25 cellular contexts compared by ENCODE assay signal in the genomic region with DNA sequence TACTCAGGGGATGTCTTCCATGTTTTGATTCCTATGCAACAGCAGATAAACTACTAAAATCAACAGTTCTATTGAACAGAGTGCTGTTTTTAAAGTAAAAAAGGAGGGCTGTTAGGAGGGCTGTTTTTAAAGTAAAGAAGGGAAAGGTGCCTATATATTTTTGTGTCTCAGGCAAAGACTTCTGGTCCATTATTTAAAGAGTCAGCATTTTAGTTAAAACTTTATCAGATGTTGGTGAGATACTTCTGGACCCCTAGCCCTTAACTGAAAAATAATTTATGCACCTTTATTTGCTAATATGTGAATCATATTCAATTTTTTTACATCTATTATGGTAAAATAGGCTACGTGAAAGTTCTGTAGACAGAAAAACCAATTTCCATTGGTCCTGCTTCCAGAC.
DNase-seq lines count a peak whose midpoint lies in the region; ATAC-seq, FAIRE-seq and TF ChIP-seq lines count a peak whose summit lies in the region.
"Had no signal": no experiment of that assay in that cellular context is flagged by ENCODE, and none has a peak within 500 bp of the region (broad histone marks: within the 10 kb centered on the region; RNA-seq: fewer than 3 reads in every experiment).

No MANE protein-coding gene starts in this region.

- POLR2A ChIA-PET in HepG2 (lab: Yijun Ruan, JAX) = no interaction called here
- POLR2A ChIA-PET in K562 (lab: Yijun Ruan, JAX) = no interaction called here

- CTCF ChIA-PET in HepG2 (lab: Yijun Ruan, JAX; ENCODE audit: low intra/inter-chr PET ratio, low total read pairs) = no interaction called here
- CTCF ChIA-PET in K562 (lab: Yijun Ruan, JAX; ENCODE audit: low intra/inter-chr PET ratio) = no interaction called here

- H4K20me1 ChIP-seq in HepG2 (ENCODE audit: insufficient read depth, low read length) = no peaks in the 10 kb centered on the region
- no peaks in the 10 kb centered on the region for H4K20me1 ChIP-seq in K562 (replicated peaks; ENCODE audit: control insufficient read depth, insufficient read depth, low read length)
- H4K20me1 ChIP-seq: BLaER1 had no signal

- H3K4me2 ChIP-seq in HepG2 (ENCODE audit: low read depth, low read length) (no peak overlapping the region), K562 (ENCODE audit: insufficient read depth, low read length) (no peak overlapping the region)
- H3K4me2 ChIP-seq: BLaER1 had no signal

- WGBS in HepG2 (ENCODE audit: low lambda C conversion rate) = 24% methylated on average over 1 of the region's 1 CpG
- 88% methylated on average over 1 of the region's 1 CpG for WGBS in right lobe of liver (ENCODE audit: insufficient coverage, low coverage, low lambda C conversion rate, missing lambda C conversion rate)
- WGBS in K562 (ENCODE audit: insufficient coverage, low coverage, missing lambda C conversion rate) = 0% methylated on average over 1 of the region's 1 CpG

- in situ Hi-C loops in HepG2 (cut with HindIII; ENCODE audit: extremely low pct_ligation_motif_present, low pct_unique_long_range_greater_than_20kb) = no loop called here
- in situ Hi-C loops in K562 (cut with MboI) = no loop called here

- H3K27ac ChIP-seq in HepG2 (ENCODE audit: extremely low read length, insufficient read depth, low read length) = no peak overlapping the region
- no peak overlapping the region for H3K27ac ChIP-seq in right lobe of liver
- no peak overlapping the region for H3K27ac ChIP-seq in K562 (ENCODE audit: extremely low read depth, low read depth, low read length)
- H3K27ac ChIP-seq: 22Rv1, BLaER1 had no signal

- TF ChIP-seq CTCF in HepG2 (CRISPR knock-in tag; IDR thresholded peaks at IDR 0.05) (no peak), right lobe of liver (IDR thresholded peaks at IDR 0.05) (no peak), K562 (IDR thresholded peaks at IDR 0.05 in 2 of 3, conservative IDR thresholded peaks at IDR 0.05 in 1 of 3; ENCODE audit: insufficient read depth in 2 of 3, low read depth in 1 of 3, low read length in 3 of 3) (no peak)

- H3K4me1 ChIP-seq in HepG2 (ENCODE audit: insufficient read depth, low read length) = no peaks in the 10 kb centered on the region
- H3K4me1 ChIP-seq in right lobe of liver = no peaks in the 10 kb centered on the region
- H3K4me1 ChIP-seq in K562 (replicated peaks in 1 of 2; ENCODE audit: control insufficient read depth in 2 of 2, insufficient read depth in 2 of 2, low read length in 2 of 2) = no peaks in the 10 kb centered on the region
- H3K4me1 ChIP-seq: BE2C, BLaER1 had no signal

- H3K9ac ChIP-seq in HepG2 (ENCODE audit: insufficient read depth, low read depth, low read length) (no peak overlapping the region), K562 (ENCODE audit: insufficient read depth in 1 of 2, low read depth in 2 of 2, low read length in 2 of 2) (no peak overlapping the region)
- H3K9ac ChIP-seq: BLaER1 had no signal

- TF ChIP-seq POLR2A in HepG2 (IDR thresholded peaks at IDR 0.05; ENCODE audit: insufficient read depth in 1 of 2, low read depth in 2 of 2, low read length in 2 of 2) (no peak), right lobe of liver (IDR thresholded peaks at IDR 0.05) (no peak), K562 (conservative IDR thresholded peaks at IDR 0.05) (no peak)

- no peaks in the 10 kb centered on the region for H3K9me1 ChIP-seq in K562 (ENCODE audit: control insufficient read depth, insufficient read depth, low read length)

- FAIRE-seq in HepG2 (lab: Jason Lieb, UNC) = no peak
- FAIRE-seq in K562 (lab: Jason Lieb, UNC) = no peak
- FAIRE-seq: GM12878, GM12892, GM18507, GM19239 had no signal

- H3K4me3 ChIP-seq in HepG2 (replicated peaks in 1 of 3; ENCODE audit: insufficient read depth in 1 of 3, low read depth in 2 of 3, low read length in 3 of 3) (no peak overlapping the region), right lobe of liver (no peak overlapping the region), K562 (no peak overlapping the region)
- H3K4me3 ChIP-seq: BLaER1, GM12878 had no signal

- H3K9me3 ChIP-seq in HepG2 (ENCODE audit: low read length) (peaks cover 9% of the 10 kb centered on the region; the same call in 1 of the 2 replicates), right lobe of liver (peaks cover 0 to 4% (median 0%) of the 10 kb centered on the region in 4 donors), K562 (replicated peaks; ENCODE audit: control insufficient read depth, insufficient read depth, low read depth, low read length) (no peaks in the 10 kb centered on the region)
- H3K9me3 ChIP-seq: BE2C had no signal

- no peak for DNase-seq in HepG2 (ENCODE audit: low spot score)
- DNase-seq in right lobe of liver = no peak
- DNase-seq in K562 (ENCODE audit: extremely low read depth in 1 of 4, low spot score in 3 of 4) = no peak
- no peak for DNase-seq in HuH-7 (ENCODE audit: low spot score)
- DNase-seq: ACHN; BE2C; C1 segment of cervical spinal cord; CD4-positive, alpha-beta memory T cell; CD4-positive, CD25-positive, alpha-beta regulatory T cell; CD8-positive, alpha-beta memory T cell; COR-L47; DMS 273 treated with DMSO at 0.1 percent for 48 hours; DMS153; DMS53; DMS79; DND-41; EL; GDM1 had no signal

- BruUV-seq in HepG2 (replicated peaks; lab: Mats Ljungman, UMichigan) = no TSS peak
- no TSS peak for BruUV-seq in K562 (replicated peaks; lab: Mats Ljungman, UMichigan)

- H2AFZ ChIP-seq in HepG2 (ENCODE audit: low read length) (no peak overlapping the region), K562 (ENCODE audit: low read depth, low read length) (no peak overlapping the region)

- H3K36me3 ChIP-seq in HepG2 (replicated peaks in 1 of 2; ENCODE audit: control insufficient read depth in 1 of 2, insufficient read depth in 2 of 2, low read length in 2 of 2) (no peaks in the 10 kb centered on the region), right lobe of liver (no peaks in the 10 kb centered on the region), K562 (ENCODE audit: control insufficient read depth, insufficient read depth, low read length) (no peaks in the 10 kb centered on the region)
- H3K36me3 ChIP-seq: BE2C, BLaER1 had no signal

- no peak for TF ChIP-seq EP300 in HepG2 (IDR thresholded peaks at IDR 0.05; ENCODE audit: low read depth in 2 of 2, low read length in 2 of 2)
- TF ChIP-seq EP300 in HepG2 (CRISPR knock-in tag; IDR thresholded peaks at IDR 0.05; ENCODE audit: borderline replicate concordance) = no peak
- TF ChIP-seq EP300 in K562 (IDR thresholded peaks at IDR 0.05; ENCODE audit: low read length) = no peak

- H3K27me3 ChIP-seq in HepG2 (ENCODE audit: control insufficient read depth in 1 of 2, insufficient read depth in 2 of 2, low read length in 2 of 2) (peaks cover 0 to 1% of the 10 kb centered on the region in 2 experiments; a peak in 1 of 5 replicates), right lobe of liver (no peaks in the 10 kb centered on the region), K562 (ENCODE audit: control insufficient read depth in 2 of 2, insufficient read depth in 2 of 2, low read length in 2 of 2) (no peaks in the 10 kb centered on the region)
- H3K27me3 ChIP-seq: BLaER1 had no signal

- intact Hi-C loops in HepG2 (cut with micrococcal nuclease; ENCODE audit: unreplicated experiment) = no loop called here
- intact Hi-C loops in right lobe of liver (cut with DNase I) = no loop called here
- intact Hi-C loops in K562 (cut with micrococcal nuclease) = no loop called here

- no peak for ATAC-seq in HepG2
- ATAC-seq in right lobe of liver = no peak
- no peak for ATAC-seq in K562
- ATAC-seq in HG03097 (IDR thresholded peaks at IDR 0.05; ENCODE audit: low FRiP score, unreplicated experiment) = no peak
- ATAC-seq: GM12878 had no signal

- H3K79me2 ChIP-seq in HepG2 (ENCODE audit: insufficient read depth, low read length) (no peaks in the 10 kb centered on the region), K562 (ENCODE audit: control insufficient read depth, insufficient read depth, low read length) (no peaks in the 10 kb centered on the region)

- TF ChIP-seq RAD21 in HepG2 (CRISPR knock-in tag; IDR thresholded peaks at IDR 0.05) (no peak), K562 (CRISPR knock-in tag; conservative IDR thresholded peaks at IDR 0.05 in 1 of 2, IDR thresholded peaks at IDR 0.05 in 1 of 2) (no peak)

TF ChIP-seq in HepG2, 621 proteins besides CTCF, POLR2A, EP300 and RAD21:
- TF ChIP-seq MAFK (conservative IDR thresholded peaks at IDR 0.05 in 1 of 2, IDR thresholded peaks at IDR 0.05 in 1 of 2; ENCODE audit: low read length in 2 of 2) (peak; percentile 67 to 81), MTA1 (CRISPR knock-in tag; IDR thresholded peaks at IDR 0.05; ENCODE audit: borderline replicate concordance) (no peak), MAFF (IDR thresholded peaks at IDR 0.05; ENCODE audit: low read depth, low read length) (peak; percentile 72)

TF ChIP-seq in K562, 482 proteins besides CTCF, POLR2A, EP300 and RAD21 (continues in another document):
- TF ChIP-seq, protein P1, sequence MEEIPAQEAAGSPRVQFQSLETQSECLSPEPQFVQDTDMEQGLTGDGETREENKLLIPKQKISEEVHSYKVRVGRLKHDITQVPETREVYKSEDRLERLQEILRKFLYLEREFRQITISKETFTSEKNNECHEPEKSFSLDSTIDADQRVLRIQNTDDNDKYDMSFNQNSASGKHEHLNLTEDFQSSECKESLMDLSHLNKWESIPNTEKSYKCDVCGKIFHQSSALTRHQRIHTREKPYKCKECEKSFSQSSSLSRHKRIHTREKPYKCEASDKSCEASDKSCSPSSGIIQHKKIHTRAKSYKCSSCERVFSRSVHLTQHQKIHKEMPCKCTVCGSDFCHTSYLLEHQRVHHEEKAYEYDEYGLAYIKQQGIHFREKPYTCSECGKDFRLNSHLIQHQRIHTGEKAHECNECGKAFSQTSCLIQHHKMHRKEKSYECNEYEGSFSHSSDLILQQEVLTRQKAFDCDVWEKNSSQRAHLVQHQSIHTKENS (CRISPR knock-in tag; IDR thresholded peaks at IDR 0.05) = no peak
- TF ChIP-seq SMAD2 (IDR thresholded peaks at IDR 0.05; ENCODE audit: low read depth, low read length) (no peak), ZNF316 (IDR thresholded peaks at IDR 0.05) (peak; percentile 39), ELK1 (CRISPR knock-in tag; IDR thresholded peaks at IDR 0.05) (no peak), NR2F6 (CRISPR knock-in tag; IDR thresholded peaks at IDR 0.05) (no peak), ZNF75A (CRISPR knock-in tag; IDR thresholded peaks at IDR 0.05) (no peak), ILF3 (IDR thresholded peaks at IDR 0.05; ENCODE audit: borderline replicate concordance) (no peak), BCOR (IDR thresholded peaks at IDR 0.05) (no peak), KAT8 (IDR thresholded peaks at IDR 0.05; ENCODE audit: low read depth) (no peak), MAFF (IDR thresholded peaks at IDR 0.05; ENCODE audit: low read length) (0 out of 2 replicates have a peak, but pooled peaks have one; percentile 11)

Comparison
In these comparisons a context has a peak if more than half of its experiments do, and no peak if none do; other contexts are left out.
1. Of the 241 proteins assayed by ChIP-seq in both HepG2 and K562: peak only in HepG2: MAFK; only in K562: none; in both: MAFF; in neither: 239.